27 cellular contexts compared by ENCODE assay signal in genomic region chr20:37228656-37229055, GRCh38. TPM values are rescaled to one million over a fixed set of nuclear protein-coding genes. Genes with fewer than 3 reads are reported as not detected.
DNase-seq lines count a peak whose midpoint lies in the region; ATAC-seq and TF ChIP-seq lines count a peak whose summit lies in the region.
"Had no signal": no experiment of that assay in that cellular context is flagged by ENCODE, and none has a peak within 500 bp of the region (broad histone marks: within the 10 kb centered on the region; RNA-seq: fewer than 3 reads in every experiment).

No MANE protein-coding gene starts in this region.

- H3K27me3 ChIP-seq in esophagus squamous epithelium = no peaks in the 10 kb centered on the region
- no peaks in the 10 kb centered on the region for H3K27me3 ChIP-seq in vagina
- no peaks in the 10 kb centered on the region for H3K27me3 ChIP-seq in prostate gland (replicated peaks; ENCODE audit: insufficient read depth)
- H3K27me3 ChIP-seq: dorsolateral prefrontal cortex, neutrophil had no signal

- WGBS in esophagus squamous epithelium, 2 donors = 43 to 59% methylated on average over 5 of the region's 5 CpGs
- 67% methylated on average over 5 of the region's 5 CpGs for WGBS in prostate gland

- no peak overlapping the region for H3K4me3 ChIP-seq in esophagus squamous epithelium
- no peak overlapping the region for H3K4me3 ChIP-seq in vagina
- no peak overlapping the region for H3K4me3 ChIP-seq in prostate gland
- H3K4me3 ChIP-seq: dorsolateral prefrontal cortex, skin epidermis had no signal

- H3K4me1 ChIP-seq in esophagus squamous epithelium = peaks cover 0 to 57% (median 32%) of the 10 kb centered on the region in 3 donors
- peaks cover 30% of the 10 kb centered on the region for H3K4me1 ChIP-seq in vagina
- H3K4me1 ChIP-seq in prostate gland (replicated peaks) = no peaks in the 10 kb centered on the region

- POLR2A ChIA-PET in WTC11 (lab: Charles Lee) = interaction anchor here (2.5 kb wide), 1 partner anchor 50 kb away, joined by 9 read pairs; the partner anchor contains the start of genes MROH8 and RPN2

- intact Hi-C loops in esophagus squamous epithelium (cut with DNase I) (no loop called here), vagina (cut with DNase I) (no loop called here), prostate gland (cut with DNase I) (no loop called here)

- peak overlapping the region; percentile 1 to 75 (median 32) for H3K27ac ChIP-seq in esophagus squamous epithelium
- H3K27ac ChIP-seq in vagina = peak overlapping the region; percentile 40
- H3K27ac ChIP-seq in prostate gland = no peak overlapping the region
- H3K27ac ChIP-seq: C4-2B, dorsolateral prefrontal cortex, neutrophil, skin epidermis had no signal

- no peak for ATAC-seq in WTC11
- ATAC-seq in left lobe of liver = no peak
- ATAC-seq in HG03469 (IDR thresholded peaks at IDR 0.05; ENCODE audit: unreplicated experiment) = no peak
- ATAC-seq: activated CD8-positive, alpha-beta T cell treated with anti-CD3 and anti-CD28 coated beads, Interleukin-2, amount 10 ng/mL, durations not matched to agents 7 days and 5 days had no signal

- H3K27me3 Mint-ChIP-seq in WTC11 (ENCODE audit: low read depth) = no peaks in the 10 kb centered on the region
- H3K27me3 Mint-ChIP-seq: activated naive CD8-positive, alpha-beta T cell treated with anti-CD3 and anti-CD28 coated beads for 36 hours had no signal

- TF ChIP-seq POLR2A in esophagus squamous epithelium (IDR thresholded peaks at IDR 0.05) (no peak), vagina (IDR thresholded peaks at IDR 0.05) (no peak), prostate gland (IDR thresholded peaks at IDR 0.05) (no peak)

- TF ChIP-seq CTCF in WTC11 (IDR thresholded peaks at IDR 0.05) = no peak
- no peak for TF ChIP-seq CTCF in esophagus squamous epithelium (IDR thresholded peaks at IDR 0.05)
- no peak for TF ChIP-seq CTCF in vagina (IDR thresholded peaks at IDR 0.05)
- no peak for TF ChIP-seq CTCF in prostate gland (IDR thresholded peaks at IDR 0.05)

- H3K36me3 ChIP-seq in esophagus squamous epithelium (peaks cover 21 to 100% (median 67%) of the 10 kb centered on the region in 3 donors), vagina (peaks cover 0 to 98% of the 10 kb centered on the region in 2 donors), prostate gland (peaks cover 0 to 34% of the 10 kb centered on the region in 2 donors)

- CTCF ChIA-PET in WTC11 (lab: Charles Lee) = interaction anchor here (0.6 to 2.7 kb wide), 7 partner anchors 15 to 110 kb away, joined by 3 to 23 read pairs (median 4); partner anchors contain the start of gene RPN2

- H3K9me3 Mint-ChIP-seq in WTC11 = no peaks in the 10 kb centered on the region
- H3K9me3 Mint-ChIP-seq: activated naive CD8-positive, alpha-beta T cell treated with anti-CD3 and anti-CD28 coated beads for 36 hours had no signal

- peak overlapping the region; percentile 89 for H3K27ac Mint-ChIP-seq in WTC11
- H3K27ac Mint-ChIP-seq: activated CD8-positive, alpha-beta T cell treated with anti-CD3 and anti-CD28 coated beads, Interleukin-2, amount 10 ng/mL, durations not matched to agents 7 days and 5 days; activated naive CD8-positive, alpha-beta T cell treated with anti-CD3 and anti-CD28 coated beads for 36 hours had no signal

- no peak for DNase-seq in WTC11 (ENCODE audit: low spot score)
- DNase-seq in esophagus squamous epithelium (lab: John Stamatoyannopoulos, UW) = no peak
- DNase-seq in left lobe of liver (ENCODE audit: low spot score) = peak; percentile 2
- DNase-seq in vagina (ENCODE audit: extremely low spot score in 2 of 2) = no peak
- no peak for DNase-seq in NCI-H2029 treated with DMSO at 0.1 percent for 48 hours (lab: John Stamatoyannopoulos, UW)
- DNase-seq in prostate gland (ENCODE audit: low spot score) = no peak
- DNase-seq: activated CD8-positive, alpha-beta T cell treated with anti-CD3 and anti-CD28 coated beads, Interleukin-2, amount 10 ng/mL, durations not matched to agents 7 days and 5 days; activated effector memory CD4-positive, alpha-beta T cell treated with anti-CD3 and anti-CD28 coated beads, Interleukin-2, amount 50 U/mL, for 16 hours; activated naive CD8-positive, alpha-beta T cell treated with anti-CD3 and anti-CD28 coated beads for 36 hours; dorsolateral prefrontal cortex; glutamatergic neuron; Kasumi-1; kidney glomerular epithelial cell; NCI-H1436; stimulated activated CD8-positive, alpha-beta memory T cell treated with anti-CD3 and anti-CD28 coated beads, Interleukin-4, amount 100 ng/mL, for 48 hours; T-helper 2 cell; trophoblast cell had no signal

- H3K4me1 Mint-ChIP-seq in WTC11 = peaks cover 47% of the 10 kb centered on the region
- H3K4me1 Mint-ChIP-seq: activated naive CD8-positive, alpha-beta T cell treated with anti-CD3 and anti-CD28 coated beads for 36 hours had no signal

- H3K36me3 Mint-ChIP-seq in WTC11 = peaks cover 87% of the 10 kb centered on the region

- H3K9me3 ChIP-seq in esophagus squamous epithelium = no peaks in the 10 kb centered on the region
- H3K9me3 ChIP-seq in vagina = no peaks in the 10 kb centered on the region
- H3K9me3 ChIP-seq in prostate gland = no peaks in the 10 kb centered on the region
- H3K9me3 ChIP-seq: neutrophil had no signal

- no peak overlapping the region; the same call in 1 of the 2 replicates for H3K4me3 Mint-ChIP-seq in WTC11
- H3K4me3 Mint-ChIP-seq: activated CD8-positive, alpha-beta T cell treated with anti-CD3 and anti-CD28 coated beads, Interleukin-2, amount 10 ng/mL, durations not matched to agents 7 days and 5 days; activated naive CD8-positive, alpha-beta T cell treated with anti-CD3 and anti-CD28 coated beads for 36 hours had no signal

TF ChIP-seq in WTC11, 78 proteins besides CTCF, POLR2A, EP300 and RAD21:
- TF ChIP-seq EMX1 (CRISPR knock-in tag; IDR thresholded peaks at IDR 0.05) = no peak
- TF ChIP-seq, protein P1, sequence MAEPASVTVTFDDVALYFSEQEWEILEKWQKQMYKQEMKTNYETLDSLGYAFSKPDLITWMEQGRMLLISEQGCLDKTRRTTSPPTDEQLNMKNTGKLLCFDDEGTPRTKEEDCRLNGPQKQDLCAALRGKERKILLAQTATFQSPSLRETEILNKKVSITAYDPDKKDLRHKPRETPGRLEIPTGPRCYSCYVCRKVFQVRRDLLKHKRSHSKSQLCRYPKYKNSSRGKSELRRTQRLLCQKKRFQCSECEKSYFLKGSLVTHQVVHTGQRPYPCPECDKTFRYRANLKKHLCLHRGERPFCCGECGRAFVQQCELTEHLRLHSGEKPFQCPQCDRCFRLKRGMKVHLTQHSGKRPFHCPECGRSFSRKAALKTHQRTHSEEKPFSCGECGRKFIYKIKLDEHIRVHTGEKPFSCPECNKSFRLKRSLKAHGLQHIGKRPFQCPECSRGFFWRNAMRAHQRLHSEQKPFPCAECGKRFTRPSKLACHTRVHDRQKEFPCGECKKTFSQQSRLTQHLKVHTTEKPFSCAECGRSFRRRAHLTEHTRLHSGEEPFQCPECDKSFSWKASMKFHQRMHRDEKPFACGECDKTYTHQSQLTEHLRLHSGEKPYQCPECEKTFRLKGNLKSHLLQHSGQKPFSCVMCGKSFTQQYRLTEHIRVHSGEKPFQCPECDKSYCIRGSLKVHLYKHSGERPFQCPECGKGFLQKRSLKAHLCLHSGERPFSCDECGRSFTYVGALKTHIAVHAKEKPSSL (CRISPR knock-in tag; conservative IDR thresholded peaks at IDR 0.05) = no peak
- TF ChIP-seq RELA (CRISPR knock-in tag; IDR thresholded peaks at IDR 0.05; ENCODE audit: borderline replicate concordance) = no peak
- no peak for TF ChIP-seq ZNF281 (CRISPR knock-in tag; IDR thresholded peaks at IDR 0.05)

RNA-seq across cellular contexts. Expression of gene GHRH, which starts 33.0 kb away (rescaled TPM):
- total RNA-seq in WTC11 (2021) (0.74 TPM in 1 of 3 replicates, not detected in the others), esophagus squamous epithelium (not detected), left lobe of liver (not detected), vagina (not detected), prostate gland (not detected)
- total RNA-seq: activated CD8-positive, alpha-beta T cell treated with anti-CD3 and anti-CD28 coated beads, Interleukin-2, amount 10 ng/mL, durations not matched to agents 7 days and 5 days; activated naive CD8-positive, alpha-beta T cell treated with anti-CD3 and anti-CD28 coated beads for 36 hours; astrocyte; Daoy; endothelial cell of umbilical vein; NCI-H460; OCI-LY7; posterior vena cava had no signal

RNA-seq across cellular contexts. Expression of gene MROH8, which starts 49.3 kb away (rescaled TPM):
- total RNA-seq in WTC11 (2021) = 0.50 to 0.92 TPM (median 0.89 TPM) in 3 replicates
- total RNA-seq in esophagus squamous epithelium = under 1 TPM; 0.40 to 0.95 (median 0.55) TPM
- 4.7 TPM for total RNA-seq in left lobe of liver
- 1.5 TPM for total RNA-seq in vagina
- total RNA-seq in prostate gland = 10 to 100 TPM in 1 of 2 donors, 1 to 10 TPM in 1; 5.2 to 16.7 TPM

RNA-seq across cellular contexts. Expression of gene RPN2, which starts 49.5 kb away (rescaled TPM):
- total RNA-seq in WTC11 (2021) (205 to 233 TPM (median 227 TPM) in 3 replicates), esophagus squamous epithelium (100 to 1,000 TPM; 104 to 167 (median 137) TPM), left lobe of liver (128 TPM), vagina (103 TPM), prostate gland (100 to 1,000 TPM; 246 to 267 TPM)

Comparison
In these comparisons a context has a peak if more than half of its experiments do, and no peak if none do; other contexts are left out.
1. H3K27ac ChIP-seq: peak in esophagus squamous epithelium (4 of 4) and vagina (single experiment); none in prostate gland (0 of 2).